ENCODE assay signal across 10 cellular contexts in the genomic region with DNA sequence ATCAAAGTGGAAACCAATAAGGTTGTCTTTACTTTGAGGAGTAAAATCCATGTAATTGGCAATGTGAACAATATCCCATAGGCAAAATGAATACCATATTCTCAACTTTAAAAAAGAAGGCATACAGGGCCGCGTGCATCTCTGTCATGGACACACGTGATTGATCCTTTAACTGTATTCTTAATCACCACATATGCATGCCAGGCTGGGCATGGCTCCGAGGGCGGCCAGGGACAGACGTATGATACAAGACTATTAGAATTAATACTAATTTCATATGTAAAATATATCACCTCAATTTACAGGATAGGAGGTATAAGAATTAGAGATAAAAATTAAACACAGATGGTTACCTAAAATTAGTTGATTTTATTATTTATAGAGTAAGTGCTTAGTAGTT. TPM values are rescaled to one million over a fixed set of nuclear protein-coding genes. Genes with fewer than 3 reads are reported as not detected.
"Had no signal": no experiment of that assay in that cellular context is flagged by ENCODE, and none has a peak within 500 bp of the region (broad histone marks: within the 10 kb centered on the region; RNA-seq: fewer than 3 reads in every experiment).

No MANE protein-coding gene starts in this region.

- DNase-seq: H9, HCEC 1CT, IMR-90, KBM-7 had no signal

- H3K27ac Mint-ChIP-seq: GM23338, H9 had no signal

- H3K9me3 Mint-ChIP-seq: GM23338, H9 had no signal

- ATAC-seq: GM23338 had no signal

- H2AFZ ChIP-seq: GM23338 had no signal

- H3K4me3 Mint-ChIP-seq: GM23338, H9 had no signal

- H3K27ac ChIP-seq: KMS-11 had no signal

- H3K9ac ChIP-seq: KMS-11 had no signal

- H3K4me2 ChIP-seq: GM23338, KMS-11 had no signal

- H3K4me3 ChIP-seq: GM23338 had no signal

- H3K4me1 Mint-ChIP-seq: H9 had no signal

- FAIRE-seq: H1, H54, HTR-8/SVneo had no signal

RNA-seq across cellular contexts. Expression of a gene that starts 11.2 kb away (rescaled TPM):
- total RNA-seq: GM23338, H1, H9, HT-29, IMR-90 had no signal
- polyA plus RNA-seq: GM23338, H1, IMR-90 had no signal
